In genomic region chr4:81723927-81724587, GRCh38 we compare ENCODE assay signal across 9 cellular contexts.
DNase-seq lines count a peak whose midpoint lies in the region; ATAC-seq lines count a peak whose summit lies in the region.
"Had no signal": no experiment of that assay in that cellular context is flagged by ENCODE, and none has a peak within 500 bp of the region (broad histone marks: within the 10 kb centered on the region; RNA-seq: fewer than 3 reads in every experiment).

No MANE protein-coding gene starts in this region.

- H3K27me3 ChIP-seq in aorta (ENCODE audit: control insufficient read depth in 1 of 2, insufficient read depth in 2 of 2, low read length in 1 of 2): no peaks in the 10 kb centered on the region
- H3K27me3 ChIP-seq: spleen had no signal

- no peak overlapping the region for H3K4me3 ChIP-seq in aorta (ENCODE audit: low read length in 2 of 2)
- H3K4me3 ChIP-seq: spleen had no signal

- no peaks in the 10 kb centered on the region for H3K9me3 ChIP-seq in aorta (ENCODE audit: control insufficient read depth, low read length)

- no peak overlapping the region for H3K27ac ChIP-seq in aorta (ENCODE audit: low read depth in 1 of 2, low read length in 2 of 2)
- H3K27ac ChIP-seq: spleen had no signal

- ATAC-seq in aorta (ENCODE audit: low FRiP score) (no peak), HG02938 (IDR thresholded peaks at IDR 0.05; ENCODE audit: unreplicated experiment) (no peak)

- peak; percentile 57 for DNase-seq in CD1c-positive myeloid dendritic cell (ENCODE audit: extremely low spot score)
- peak; percentile 19 for DNase-seq in DMS79 (lab: John Stamatoyannopoulos, UW)
- DNase-seq in astrocyte of the hippocampus (ENCODE audit: low read depth, low spot score): peak; percentile 23
- peak; percentile 56 for DNase-seq in kidney glomerular epithelial cell (lab: John Stamatoyannopoulos, UW)
- DNase-seq in cerebellar nuclear complex (lab: John Stamatoyannopoulos, UW): no peak
- DNase-seq in aorta: no peak
- no peak for DNase-seq in stimulated activated naive CD4-positive, alpha-beta T cell treated with Interleukin-2 at 50 U/mL for 16 hours (lab: John Stamatoyannopoulos, UW)
- DNase-seq: spleen had no signal

- 52 to 55% methylated on average over 3 of the region's 3 CpGs for WGBS in aorta, 2 donors

- intact Hi-C loops in aorta (cut with DNase I): no loop called here

- peaks cover 0 to 2% of the 10 kb centered on the region in 2 donors for H3K4me1 ChIP-seq in aorta (ENCODE audit: control insufficient read depth in 1 of 2, insufficient read depth in 2 of 2, low read length in 2 of 2)

- no peaks in the 10 kb centered on the region for H3K36me3 ChIP-seq in aorta (ENCODE audit: control insufficient read depth in 1 of 2, insufficient read depth in 2 of 2, low read length in 1 of 2)
- H3K36me3 ChIP-seq: spleen had no signal

Comparison
In these comparisons a context has a peak if more than half of its experiments do, and no peak if none do; other contexts are left out.
1. DNase-seq: peak in CD1c-positive myeloid dendritic cell (single experiment), DMS79 (single experiment), astrocyte of the hippocampus (single experiment) and kidney glomerular epithelial cell (single experiment); none in cerebellar nuclear complex (0 of 2), aorta (0 of 2) and stimulated activated naive CD4-positive, alpha-beta T cell treated with Interleukin-2 at 50 U/mL for 16 hours (single experiment).